Comparison of ENCODE assay signal across 13 cellular contexts in the genomic region with DNA sequence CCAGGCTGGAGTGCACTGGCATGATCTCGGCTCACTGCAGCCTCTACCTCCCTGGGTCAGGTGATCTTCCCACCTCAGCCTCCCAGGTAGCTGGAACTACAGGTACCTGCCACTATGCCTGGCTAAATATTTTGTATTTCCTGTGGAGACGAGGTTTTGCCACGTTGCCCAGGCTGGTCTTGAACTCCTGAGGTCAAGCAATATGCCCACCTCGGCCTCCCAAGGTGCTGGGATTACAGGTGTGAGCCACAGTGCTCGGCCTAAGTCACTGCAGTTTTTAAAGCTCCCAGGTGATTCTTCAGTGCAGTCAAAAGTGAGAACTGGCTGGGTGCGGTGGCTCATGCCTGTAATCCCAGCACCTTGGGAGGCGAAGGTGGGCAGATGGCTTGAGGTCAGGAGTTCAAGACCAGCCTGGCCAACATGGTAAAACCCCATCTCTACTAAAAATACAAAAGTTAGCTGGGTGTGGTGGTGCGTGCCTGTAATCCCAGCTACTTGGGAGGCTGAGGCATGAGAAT. TPM values are rescaled to one million over a fixed set of nuclear protein-coding genes. Genes with fewer than 3 reads are reported as not detected.
A peak's percentile ranks its signal among the peaks of the same experiment; 100 is the strongest.
DNase-seq lines count a peak whose midpoint lies in the region; ATAC-seq and TF ChIP-seq lines count a peak whose summit lies in the region.
"Not testable (repeated sequence)": the region's sequence is repeated elsewhere in the genome, so short reads cannot be mapped to it uniquely, and the experiment has no call there.
"Had no signal": no experiment of that assay in that cellular context is flagged by ENCODE, and none has a peak within 500 bp of the region (broad histone marks: within the 10 kb centered on the region; RNA-seq: fewer than 3 reads in every experiment).

No MANE protein-coding gene starts in this region.

- not testable (repeated sequence) for TF ChIP-seq POLR2A in spleen (IDR thresholded peaks at IDR 0.05)

- H3K27ac ChIP-seq in CD4-positive, CD25-positive, alpha-beta regulatory T cell (ENCODE audit: insufficient read depth, low read length, poor library complexity, severe bottlenecking), result peak overlapping the region; percentile 67
- H3K27ac ChIP-seq in effector memory CD4-positive, alpha-beta T cell (ENCODE audit: insufficient read depth, low read length, poor library complexity, severe bottlenecking), result peak overlapping the region; percentile 47
- H3K27ac ChIP-seq in spleen, result peak overlapping the region in 7 of 8 donors; percentile 51 to 80 (median 74)

- not testable (repeated sequence) for H3K36me3 ChIP-seq in CD4-positive, CD25-positive, alpha-beta regulatory T cell (ENCODE audit: control insufficient read depth, insufficient read depth, low read length); effector memory CD4-positive, alpha-beta T cell (ENCODE audit: control insufficient read depth, insufficient read depth, low read length)
- peaks cover 0 to 12% (median 0%) of the 10 kb centered on the region in 6 donors for H3K36me3 ChIP-seq in spleen

- WGBS in spleen, 5 donors, result 77 to 93% (median 88%) methylated on average over 8 of the region's 8 CpGs

- H3K4me1 Mint-ChIP-seq in CD4-positive, CD25-positive, alpha-beta regulatory T cell, result peaks cover 9 to 47% (median 17%) of the 10 kb centered on the region in 4 donors
- peaks cover 15% of the 10 kb centered on the region for H3K4me1 Mint-ChIP-seq in T-helper 17 cell
- peaks cover 20% of the 10 kb centered on the region for H3K4me1 Mint-ChIP-seq in activated CD8-positive, alpha-beta T cell treated with anti-CD3 and anti-CD28 coated beads for 36 hours (ENCODE audit: low read depth)
- H3K4me1 Mint-ChIP-seq in naive thymus-derived CD8-positive, alpha-beta T cell, result peaks cover 5 to 44% (median 25%) of the 10 kb centered on the region in 4 donors

- CTCF ChIA-PET in activated CD8-positive, alpha-beta T cell treated with anti-CD3 and anti-CD28 coated beads for 36 hours (lab: Charles Lee), result interaction anchor here (1.0 to 1.7 kb wide), 3 partner anchors 12 to 25 kb away, joined by 3 to 12 read pairs (median 3); no protein-coding TSS in a partner anchor

- not testable (repeated sequence) for H3K27me3 Mint-ChIP-seq in CD4-positive, CD25-positive, alpha-beta regulatory T cell; T-helper 17 cell; activated CD8-positive, alpha-beta T cell treated with anti-CD3 and anti-CD28 coated beads for 36 hours; naive thymus-derived CD8-positive, alpha-beta T cell

- H3K36me3 Mint-ChIP-seq in CD4-positive, CD25-positive, alpha-beta regulatory T cell; T-helper 17 cell (ENCODE audit: low read depth); activated CD8-positive, alpha-beta T cell treated with anti-CD3 and anti-CD28 coated beads for 36 hours (ENCODE audit: low read depth); naive thymus-derived CD8-positive, alpha-beta T cell: not testable (repeated sequence)

- not testable (repeated sequence) for H3K4me3 ChIP-seq in CD4-positive, CD25-positive, alpha-beta regulatory T cell (ENCODE audit: low read depth, low read length); effector memory CD4-positive, alpha-beta T cell (ENCODE audit: insufficient read depth, low read depth, low read length, poor library complexity, severe bottlenecking); spleen

- intact Hi-C loops in activated CD8-positive, alpha-beta T cell treated with anti-CD3 and anti-CD28 coated beads for 36 hours (cut with micrococcal nuclease); spleen (cut with DNase I; ENCODE audit: low total_unique reads): not testable (repeated sequence)

- not testable (repeated sequence) for H3K9me3 ChIP-seq in CD4-positive, CD25-positive, alpha-beta regulatory T cell (ENCODE audit: control insufficient read depth in 2 of 2, low read length in 2 of 2); T-helper 17 cell (ENCODE audit: control insufficient read depth, low read length, poor library complexity, severe bottlenecking); effector memory CD4-positive, alpha-beta T cell (ENCODE audit: control insufficient read depth, low read length); spleen

- peak overlapping the region in 1 of 4 donors; percentile 85 for H3K4me3 Mint-ChIP-seq in CD4-positive, CD25-positive, alpha-beta regulatory T cell
- not testable (repeated sequence) for H3K4me3 Mint-ChIP-seq in T-helper 17 cell; activated CD8-positive, alpha-beta T cell treated with anti-CD3 and anti-CD28 coated beads for 36 hours
- peak overlapping the region in 1 of 10 donors; percentile 50 for H3K4me3 Mint-ChIP-seq in naive thymus-derived CD8-positive, alpha-beta T cell

- not testable (repeated sequence) for ATAC-seq in CD4-positive, CD25-positive, alpha-beta regulatory T cell (ENCODE audit: low read depth in 2 of 2); T-helper 17 cell; activated CD8-positive, alpha-beta T cell treated with anti-CD3 and anti-CD28 coated beads for 36 hours; naive thymus-derived CD8-positive, alpha-beta T cell

- DNase-seq in CD4-positive, CD25-positive, alpha-beta regulatory T cell; T-helper 17 cell; activated CD8-positive, alpha-beta T cell treated with anti-CD3 and anti-CD28 coated beads for 36 hours; effector memory CD4-positive, alpha-beta T cell; naive thymus-derived CD8-positive, alpha-beta T cell: not testable (repeated sequence)
- DNase-seq in activated effector memory CD4-positive, alpha-beta T cell treated with anti-CD3 and anti-CD28 coated beads, Interleukin-2, amount 50 U/mL, for 16 hours, result peak; percentile 62
- peak; percentile 60 for DNase-seq in spleen

- not testable (repeated sequence) for H3K27me3 ChIP-seq in CD4-positive, CD25-positive, alpha-beta regulatory T cell (ENCODE audit: control insufficient read depth, insufficient read depth, low read length); effector memory CD4-positive, alpha-beta T cell (replicated peaks; ENCODE audit: control insufficient read depth, insufficient read depth, low read length, poor library complexity, severe bottlenecking); spleen (replicated peaks in 1 of 7)

- POLR2A ChIA-PET in activated CD8-positive, alpha-beta T cell treated with anti-CD3 and anti-CD28 coated beads for 36 hours (lab: Charles Lee), result interaction anchor here (0.7 kb wide), 1 partner anchor 144 kb away, joined by 3 read pairs; no protein-coding TSS in a partner anchor
- POLR2A ChIA-PET in naive thymus-derived CD8-positive, alpha-beta T cell (lab: Charles Lee), result interaction anchor here (0.5 to 1.2 kb wide), 4 partner anchors 8 to 174 kb away, joined by 3 to 6 read pairs (median 4); partner anchors contain the start of gene KANSL1

- H3K27ac Mint-ChIP-seq in CD4-positive, CD25-positive, alpha-beta regulatory T cell, result peak overlapping the region; percentile 97 to 99 (median 98)
- peak overlapping the region; percentile 92 for H3K27ac Mint-ChIP-seq in T-helper 17 cell
- peak overlapping the region; percentile 86 for H3K27ac Mint-ChIP-seq in activated CD8-positive, alpha-beta T cell treated with anti-CD3 and anti-CD28 coated beads for 36 hours
- H3K27ac Mint-ChIP-seq in naive thymus-derived CD8-positive, alpha-beta T cell, result peak overlapping the region in 8 of 10 donors; percentile 27 to 97 (median 94)

- not testable (repeated sequence) for TF ChIP-seq CTCF in activated CD8-positive, alpha-beta T cell treated with anti-CD3 and anti-CD28 coated beads for 36 hours (IDR thresholded peaks at IDR 0.05); spleen (IDR thresholded peaks at IDR 0.05 in 8 of 11, conservative IDR thresholded peaks at IDR 0.05 in 3 of 11)

- H3K9me3 Mint-ChIP-seq in CD4-positive, CD25-positive, alpha-beta regulatory T cell; activated CD8-positive, alpha-beta T cell treated with anti-CD3 and anti-CD28 coated beads for 36 hours; naive thymus-derived CD8-positive, alpha-beta T cell: not testable (repeated sequence)

- H3K4me1 ChIP-seq in CD4-positive, CD25-positive, alpha-beta regulatory T cell (ENCODE audit: control insufficient read depth, insufficient read depth, low read length, poor library complexity, severe bottlenecking), result peaks cover 32% of the 10 kb centered on the region
- peaks cover 23% of the 10 kb centered on the region for H3K4me1 ChIP-seq in effector memory CD4-positive, alpha-beta T cell (ENCODE audit: control insufficient read depth, insufficient read depth, low read length, poor library complexity, severe bottlenecking)
- H3K4me1 ChIP-seq in spleen, result peaks cover 0 to 32% (median 11%) of the 10 kb centered on the region in 6 donors

RNA-seq across cellular contexts. Expression of gene STH, which starts 20.4 kb away (rescaled TPM):
- not detected for total RNA-seq in CD4-positive, CD25-positive, alpha-beta regulatory T cell
- not detected for polyA plus RNA-seq in CD4-positive, CD25-positive, alpha-beta regulatory T cell
- total RNA-seq in T-helper 17 cell (not detected), spleen (not detected)
- not detected for total RNA-seq in activated CD8-positive, alpha-beta T cell treated with anti-CD3 and anti-CD28 coated beads for 36 hours
- total RNA-seq in naive thymus-derived CD8-positive, alpha-beta T cell, result not detected
- polyA plus RNA-seq in naive thymus-derived CD8-positive, alpha-beta T cell, result not detected
- polyA plus RNA-seq in spleen, result not detected
- total RNA-seq: A172, GM12878, H4, HT1080 had no signal
- polyA plus RNA-seq: AG04450, CD14-positive monocyte, GM12878 had no signal
